In the genomic region with DNA sequence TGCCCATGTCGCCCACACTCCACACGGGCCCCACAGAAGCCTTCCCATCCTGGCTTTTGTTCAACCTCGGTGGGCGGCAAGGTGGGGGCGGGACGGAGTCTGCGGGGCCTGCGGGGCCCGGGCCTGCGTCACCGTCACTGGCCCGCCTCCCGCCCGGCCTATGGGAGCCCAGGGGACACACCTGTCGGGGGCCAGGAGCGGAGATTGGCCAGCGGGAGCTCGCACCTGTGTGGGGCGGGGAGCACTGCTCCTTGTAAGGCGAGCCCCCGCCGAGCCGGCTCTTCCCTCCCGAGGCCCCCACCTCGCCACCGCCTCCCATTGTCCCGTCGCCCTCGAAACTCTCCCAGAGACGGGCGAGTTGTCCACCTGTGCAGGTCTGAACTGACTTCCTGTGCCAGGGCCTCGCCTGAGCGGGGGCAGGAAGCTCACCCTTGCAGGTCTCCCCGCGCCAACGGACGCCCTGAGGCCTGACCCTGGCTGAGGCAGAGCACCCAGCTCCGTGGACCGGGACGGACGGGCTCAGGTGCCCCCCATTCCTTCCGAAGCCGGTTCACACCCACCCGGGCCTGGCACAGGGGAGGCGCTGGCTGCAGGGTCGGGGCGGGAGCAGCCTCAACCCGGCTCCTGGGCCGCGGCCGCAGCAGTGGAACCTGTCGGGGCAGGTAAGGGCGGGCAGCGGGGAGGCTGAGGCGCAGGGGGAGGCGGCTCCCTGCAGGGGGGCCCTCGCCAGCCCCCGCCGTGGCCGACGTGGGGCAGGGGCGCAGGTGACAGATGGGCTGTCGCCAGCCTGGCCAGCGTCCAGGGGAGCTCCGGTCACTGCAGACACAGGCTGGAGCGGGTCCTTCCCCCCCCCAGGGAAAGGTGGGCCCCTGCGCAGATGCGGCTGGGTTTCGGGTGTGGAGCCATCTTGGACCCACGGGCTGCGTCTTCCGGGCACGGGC, we compare ENCODE assay signal across 11 cellular contexts. TPM values are rescaled to one million over a fixed set of nuclear protein-coding genes. Genes with fewer than 3 reads are reported as not detected.
DNase-seq lines count a peak whose midpoint lies in the region; ATAC-seq and TF ChIP-seq lines count a peak whose summit lies in the region.
"Had no signal": no experiment of that assay in that cellular context is flagged by ENCODE, and none has a peak within 500 bp of the region (broad histone marks: within the 10 kb centered on the region; RNA-seq: fewer than 3 reads in every experiment).

No MANE protein-coding gene starts in this region.

- TF ChIP-seq CTCF in foreskin keratinocyte (conservative IDR thresholded peaks at IDR 0.05) (no peak), A673 (conservative IDR thresholded peaks at IDR 0.05; ENCODE audit: low read depth, low read length) (no peak)

- BruUV-seq in A673 (replicated peaks; lab: Mats Ljungman, UMichigan) = no TSS peak

- H3K9ac ChIP-seq in HUES6 (ENCODE audit: low read length) (peak overlapping the region; percentile 33), rectal smooth muscle tissue (ENCODE audit: low read length) (peak overlapping the region; percentile 59)

- POLR2A ChIA-PET in A673 (lab: Charles Lee; ENCODE audit: low non-redundant PET) = no interaction called here

- H3K4me3 ChIP-seq in HUES6 (ENCODE audit: low read depth, low read length) (peak overlapping the region; percentile 23; the same call in 1 of the 2 replicates), rectal smooth muscle tissue (ENCODE audit: low read length) (peak overlapping the region; percentile 56), A673 (ENCODE audit: low read depth, low read length, poor library complexity, severe bottlenecking) (no peak overlapping the region)

- H3K36me3 ChIP-seq in HUES6 (ENCODE audit: control insufficient read depth, insufficient read depth, low read length) = no peaks in the 10 kb centered on the region
- no peaks in the 10 kb centered on the region for H3K36me3 ChIP-seq in rectal smooth muscle tissue (ENCODE audit: control insufficient read depth, insufficient read depth, low read length)
- H3K36me3 ChIP-seq in A673 (ENCODE audit: insufficient read depth, low read length, poor library complexity, severe bottlenecking) = no peaks in the 10 kb centered on the region

- peaks cover 4% of the 10 kb centered on the region; the same call in 1 of the 2 replicates for H3K27me3 ChIP-seq in HUES6 (ENCODE audit: control insufficient read depth, insufficient read depth, low read length)
- H3K27me3 ChIP-seq in foreskin keratinocyte = no peaks in the 10 kb centered on the region
- peaks cover 8% of the 10 kb centered on the region for H3K27me3 ChIP-seq in rectal smooth muscle tissue (ENCODE audit: control insufficient read depth, insufficient read depth, low read length)
- no peaks in the 10 kb centered on the region for H3K27me3 ChIP-seq in A673 (replicated peaks; ENCODE audit: insufficient read depth, low read depth, low read length, poor library complexity)

- H3K4me1 ChIP-seq in HUES6 (ENCODE audit: control insufficient read depth, insufficient read depth, low read length) (peaks cover 40% of the 10 kb centered on the region), foreskin keratinocyte (peaks cover 10% of the 10 kb centered on the region), rectal smooth muscle tissue (ENCODE audit: control insufficient read depth, insufficient read depth, low read length) (peaks cover 7% of the 10 kb centered on the region), A673 (ENCODE audit: insufficient read depth, low read length, poor library complexity, severe bottlenecking) (peaks cover 9% of the 10 kb centered on the region)

- intact Hi-C loops in sciatic nerve (cut with DNase I) = no loop called here
- intact Hi-C loops in A673 (cut with micrococcal nuclease; ENCODE audit: unreplicated experiment) = no loop called here

- ATAC-seq in foreskin keratinocyte (peak; percentile 43), sciatic nerve (no peak), HG03439 (IDR thresholded peaks at IDR 0.05; ENCODE audit: unreplicated experiment) (no peak)
- ATAC-seq: T-helper 17 cell had no signal

- CTCF ChIA-PET in A673 (lab: Charles Lee) = no interaction called here

- no peaks in the 10 kb centered on the region for H3K9me3 ChIP-seq in HUES6 (ENCODE audit: control insufficient read depth, insufficient read depth, low read depth, low read length)
- no peaks in the 10 kb centered on the region for H3K9me3 ChIP-seq in A673 (ENCODE audit: low read depth, low read length, poor library complexity, severe bottlenecking)

- DNase-seq in NCI-H526 (lab: John Stamatoyannopoulos, UW) = peak; percentile 92 to 98
- DNase-seq in foreskin keratinocyte = peak; percentile 59 to 72
- DNase-seq in sciatic nerve (ENCODE audit: low spot score) = no peak
- DNase-seq in A673 (ENCODE audit: low spot score) = no peak
- DNase-seq in stimulated activated CD4-positive, alpha-beta T cell treated with anti-CD3 and anti-CD28 coated beads, Interleukin-4, amount 100 ng/mL, for 4 hours = no peak
- DNase-seq: NCI-H524; stimulated activated CD4-positive, alpha-beta T cell treated with anti-CD3 and anti-CD28 coated beads, Interleukin-2, amount 100 ng/mL, for 24 hours; T-helper 17 cell had no signal

- H3K27ac ChIP-seq in HUES6 (ENCODE audit: low read depth, low read length) = no peak overlapping the region; the same call in 1 of the 2 replicates
- peak overlapping the region; percentile 83 for H3K27ac ChIP-seq in foreskin keratinocyte
- no peak overlapping the region for H3K27ac ChIP-seq in rectal smooth muscle tissue (ENCODE audit: low read depth, low read length)
- H3K27ac ChIP-seq in A673 (ENCODE audit: low read depth, low read length, poor library complexity, severe bottlenecking) = no peak overlapping the region

RNA-seq across cellular contexts. Expression of a gene that starts 10.8 kb away (rescaled TPM):
- not detected in 2 replicates for total RNA-seq in foreskin keratinocyte
- polyA plus RNA-seq in foreskin keratinocyte = 0.02 TPM in 1 of 2 replicates, not detected in the other
- 0.71 TPM for total RNA-seq in sciatic nerve
- total RNA-seq in A673 (2021) = not detected in 2 replicates

RNA-seq across cellular contexts. Expression of a gene that starts 43.5 kb away (rescaled TPM):
- total RNA-seq in foreskin keratinocyte (0.65 and 0.85 TPM in 2 replicates), sciatic nerve (0.58 TPM), A673 (2021) (0.77 and 1.1 TPM in 2 replicates)
- 0.82 and 1.3 TPM in 2 replicates for polyA plus RNA-seq in foreskin keratinocyte

RNA-seq across cellular contexts. Expression of a gene that starts 47.0 kb away (rescaled TPM):
- total RNA-seq in foreskin keratinocyte (14.4 and 15.4 TPM in 2 replicates), sciatic nerve (12.0 TPM), A673 (2021) (26.8 and 28.4 TPM in 2 replicates)
- polyA plus RNA-seq in foreskin keratinocyte = 21.2 and 21.3 TPM in 2 replicates

RNA-seq across cellular contexts. Expression of a gene that starts 51.1 kb away (rescaled TPM):
- total RNA-seq in foreskin keratinocyte (not detected in 2 replicates), sciatic nerve (2.5 TPM), A673 (2021) (0.80 and 1.5 TPM in 2 replicates)
- polyA plus RNA-seq in foreskin keratinocyte = not detected in 2 replicates

Comparison
In these comparisons a context has a peak if more than half of its experiments do, and no peak if none do; other contexts are left out.
1. DNase-seq: peak in NCI-H526 (2 of 2) and foreskin keratinocyte (2 of 2); none in sciatic nerve (single experiment), A673 (single experiment) and stimulated activated CD4-positive, alpha-beta T cell treated with anti-CD3 and anti-CD28 coated beads, Interleukin-4, amount 100 ng/mL, for 4 hours (0 of 2).